ENCODE assay signal across 24 cellular contexts in genomic region chr5:71828641-71829040, GRCh38.
DNase-seq lines count a peak whose midpoint lies in the region; ATAC-seq and TF ChIP-seq lines count a peak whose summit lies in the region.
"Had no signal": no experiment of that assay in that cellular context is flagged by ENCODE, and none has a peak within 500 bp of the region (broad histone marks: within the 10 kb centered on the region; RNA-seq: fewer than 3 reads in every experiment).

No MANE protein-coding gene starts in this region.

- H3K4me2 ChIP-seq in PC-3 (ENCODE audit: low read length) (no peak overlapping the region), osteoblast (ENCODE audit: insufficient read depth, low read length) (no peak overlapping the region)

- H2AFZ ChIP-seq in PC-3 (ENCODE audit: low read length), result no peak overlapping the region
- no peak overlapping the region for H2AFZ ChIP-seq in osteoblast (ENCODE audit: low read length)

- H3F3A ChIP-seq in PC-3 (ENCODE audit: low read length, unreplicated experiment), result no peaks in the 10 kb centered on the region

- H3K4me1 ChIP-seq in PC-3 (ENCODE audit: insufficient read depth, low read length) (peaks cover 28% of the 10 kb centered on the region), osteoblast (ENCODE audit: insufficient read depth, low read length) (peaks cover 20% of the 10 kb centered on the region)
- H3K4me1 ChIP-seq: Peyer's patch had no signal

- H3K9me3 ChIP-seq in PC-3 (ENCODE audit: low read length) (no peaks in the 10 kb centered on the region), osteoblast (ENCODE audit: low read depth, low read length) (no peaks in the 10 kb centered on the region)

- ATAC-seq in PC-3 (peak; percentile 41; the same call in 1 of the 2 replicates), GM18511 (IDR thresholded peaks at IDR 0.05; ENCODE audit: unreplicated experiment) (no peak), GM18868 (IDR thresholded peaks at IDR 0.05; ENCODE audit: unreplicated experiment) (no peak)
- ATAC-seq: left ventricle myocardium superior; naive thymus-derived CD4-positive, alpha-beta T cell; right cardiac atrium; stimulated activated naive CD8-positive, alpha-beta T cell treated with anti-CD3 and anti-CD28 coated beads, Interleukin-15, amount 100 ng/mL, for 72 hours had no signal

- H3K79me2 ChIP-seq in PC-3 (ENCODE audit: low read length) (no peaks in the 10 kb centered on the region), osteoblast (ENCODE audit: insufficient read depth, low read length) (no peaks in the 10 kb centered on the region)

- POLR2A ChIA-PET in PC-3 (lab: Charles Lee; ENCODE audit: unreplicated experiment), result no interaction called here

- H3K27ac ChIP-seq in PC-3 (ENCODE audit: low read length) (peak overlapping the region; percentile 53), osteoblast (ENCODE audit: low read depth, low read length) (peak overlapping the region; percentile 46)
- H3K27ac ChIP-seq: cardiac muscle cell, neutrophil, Peyer's patch had no signal

- no peaks in the 10 kb centered on the region for H3K9me2 ChIP-seq in PC-3 (replicated peaks; ENCODE audit: low read length)

- DNase-seq in HCEC 1CT, result peak; percentile 77
- peak; percentile 64 for DNase-seq in PC-3
- DNase-seq in epithelial cell of esophagus (ENCODE audit: low read depth), result peak; percentile 57
- peak; percentile 66 for DNase-seq in osteoblast (ENCODE audit: insufficient read length, low spot score, missing footprints)
- no peak for DNase-seq in stimulated activated CD4-positive, alpha-beta T cell treated with anti-CD3 and anti-CD28 coated beads, Interleukin-2, amount 100 ng/mL, for 24 hours
- no peak for DNase-seq in mucosa of gallbladder (ENCODE audit: low spot score)
- DNase-seq: activated CD4-positive, alpha-beta T cell treated with anti-CD3 and anti-CD28 coated beads for 4 hours; activated effector memory CD4-positive, alpha-beta T cell treated with Interleukin-2 at 50 U/mL for 16 hours; left ventricle myocardium superior; naive thymus-derived CD4-positive, alpha-beta T cell; NCI-H1436; NCI-H2081 treated with DMSO at 0.1 percent for 48 hours; NCI-H345; NCI-H69; Peyer's patch; right cardiac atrium; stimulated activated CD4-positive, alpha-beta T cell treated with anti-CD3 and anti-CD28 coated beads, Interleukin-2, amount 100 ng/mL, for 48 hours; stimulated activated naive CD8-positive, alpha-beta T cell treated with anti-CD3 and anti-CD28 coated beads, Interleukin-15, amount 100 ng/mL, for 72 hours; T-helper 9 cell had no signal

- H3K9ac ChIP-seq in PC-3 (ENCODE audit: low read length), result no peak overlapping the region

- H3K27me3 ChIP-seq in PC-3 (ENCODE audit: low read length) (no peaks in the 10 kb centered on the region), osteoblast (ENCODE audit: insufficient read depth, low read length) (no peaks in the 10 kb centered on the region)
- H3K27me3 ChIP-seq: cardiac muscle cell, neutrophil, Peyer's patch had no signal

- H4K20me1 ChIP-seq in PC-3 (ENCODE audit: low read length) (no peaks in the 10 kb centered on the region), osteoblast (ENCODE audit: insufficient read depth, low read length) (no peaks in the 10 kb centered on the region)

- H3K4me3 ChIP-seq in PC-3 (ENCODE audit: low read length) (no peak overlapping the region), epithelial cell of esophagus (ENCODE audit: low read length) (no peak overlapping the region), osteoblast (ENCODE audit: insufficient read depth, low read length) (no peak overlapping the region)
- H3K4me3 ChIP-seq: cardiac muscle cell, Peyer's patch, thoracic aorta had no signal

- CTCF ChIA-PET in PC-3 (lab: Charles Lee), result no interaction called here

- H3K36me3 ChIP-seq in PC-3 (ENCODE audit: low read depth, low read length) (no peaks in the 10 kb centered on the region; the same call in 1 of the 2 replicates), osteoblast (ENCODE audit: insufficient read depth, low read length) (no peaks in the 10 kb centered on the region)
- H3K36me3 ChIP-seq: cardiac muscle cell, neutrophil, Peyer's patch, thoracic aorta had no signal

- BruUV-seq in PC-3 (replicated peaks; lab: Mats Ljungman, UMichigan), result no TSS peak

- intact Hi-C loops in PC-3 (cut with micrococcal nuclease), result no loop called here

- no peak for TF ChIP-seq CTCF in PC-3 (conservative IDR thresholded peaks at IDR 0.05; ENCODE audit: low read depth, low read length)
- no peak for TF ChIP-seq CTCF in epithelial cell of esophagus (IDR thresholded peaks at IDR 0.05; ENCODE audit: insufficient read depth, low read depth, low read length, missing control alignments)
- TF ChIP-seq CTCF in osteoblast (IDR thresholded peaks at IDR 0.05; ENCODE audit: extremely low read depth, low read depth, low read length), result no peak

Comparison
In these comparisons a context has a peak if more than half of its experiments do, and no peak if none do; other contexts are left out.
1. DNase-seq: peak in HCEC 1CT (single experiment), PC-3 (single experiment), epithelial cell of esophagus (single experiment) and osteoblast (single experiment); none in stimulated activated CD4-positive, alpha-beta T cell treated with anti-CD3 and anti-CD28 coated beads, Interleukin-2, amount 100 ng/mL, for 24 hours (0 of 2) and mucosa of gallbladder (single experiment).